ENCODE assay signal across 32 cellular contexts in the genomic region with DNA sequence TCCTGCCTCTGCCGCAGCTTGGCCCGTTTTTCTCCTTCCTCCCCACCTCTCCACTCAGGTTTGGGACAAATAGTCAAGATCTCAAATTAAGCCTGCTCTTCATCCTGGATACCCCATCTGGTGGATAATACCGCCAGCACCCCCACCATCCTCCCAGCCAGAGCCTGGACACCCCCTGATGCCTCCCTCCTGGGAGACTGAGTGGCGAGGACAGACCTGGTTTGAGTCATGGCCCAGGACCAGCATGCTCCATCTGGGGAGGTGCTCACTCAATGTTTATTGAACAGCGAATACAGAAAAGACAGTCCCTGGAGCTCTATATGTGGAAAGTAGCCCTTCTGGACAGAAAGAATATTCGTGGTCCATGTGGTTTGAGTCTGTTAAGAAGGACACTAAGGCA. TPM values are rescaled to one million over a fixed set of nuclear protein-coding genes. Genes with fewer than 3 reads are reported as not detected.
DNase-seq lines count a peak whose midpoint lies in the region; ATAC-seq and TF ChIP-seq lines count a peak whose summit lies in the region.
"Had no signal": no experiment of that assay in that cellular context is flagged by ENCODE, and none has a peak within 500 bp of the region (broad histone marks: within the 10 kb centered on the region; RNA-seq: fewer than 3 reads in every experiment).

No MANE protein-coding gene starts in this region.

- TF ChIP-seq EP300 in upper lobe of left lung (IDR thresholded peaks at IDR 0.05) (no peak), esophagus muscularis mucosa (IDR thresholded peaks at IDR 0.05) (no peak)

- peaks cover 14% of the 10 kb centered on the region for H3K36me3 Mint-ChIP-seq in activated CD8-positive, alpha-beta memory T cell treated with anti-CD3 and anti-CD28 coated beads, Interleukin-2, amount 10 ng/mL, durations not matched to agents 7 days and 5 days
- peaks cover 13% of the 10 kb centered on the region for H3K36me3 Mint-ChIP-seq in type B pancreatic cell
- H3K36me3 Mint-ChIP-seq: activated naive CD8-positive, alpha-beta T cell had no signal

- H3K27me3 ChIP-seq in H7 (ENCODE audit: control insufficient read depth, insufficient read depth, low read length), result no peaks in the 10 kb centered on the region
- H3K27me3 ChIP-seq in hepatocyte, result no peaks in the 10 kb centered on the region
- H3K27me3 ChIP-seq in upper lobe of left lung, result no peaks in the 10 kb centered on the region
- H3K27me3 ChIP-seq in esophagus muscularis mucosa, result no peaks in the 10 kb centered on the region
- H3K27me3 ChIP-seq: cardiac muscle cell, esophagus squamous epithelium, ovary, thyroid gland had no signal

- H2AFZ ChIP-seq in hepatocyte, result no peak overlapping the region
- H2AFZ ChIP-seq: GM23248 had no signal

- H3K4me3 ChIP-seq in H7 (ENCODE audit: insufficient read depth, low read depth, low read length), result no peak overlapping the region
- H3K4me3 ChIP-seq in hepatocyte, result no peak overlapping the region
- H3K4me3 ChIP-seq in upper lobe of left lung, result no peak overlapping the region
- H3K4me3 ChIP-seq in esophagus muscularis mucosa, result no peak overlapping the region
- H3K4me3 ChIP-seq: cardiac muscle cell, coronary artery, esophagus squamous epithelium, GM23248, ovary, thyroid gland had no signal

- H3K4me2 ChIP-seq in hepatocyte, result no peak overlapping the region

- H3K27me3 Mint-ChIP-seq in activated CD8-positive, alpha-beta memory T cell treated with anti-CD3 and anti-CD28 coated beads, Interleukin-2, amount 10 ng/mL, durations not matched to agents 7 days and 5 days, result no peaks in the 10 kb centered on the region
- no peaks in the 10 kb centered on the region for H3K27me3 Mint-ChIP-seq in type B pancreatic cell
- H3K27me3 Mint-ChIP-seq: activated naive CD8-positive, alpha-beta T cell; naive thymus-derived CD4-positive, alpha-beta T cell had no signal

- 88% methylated on average over 5 of the region's 6 CpGs for WGBS in hepatocyte (ENCODE audit: low lambda C conversion rate, missing lambda C conversion rate)
- 81 to 86% methylated on average over 6 of the region's 6 CpGs for WGBS in upper lobe of left lung, 2 donors
- 82% methylated on average over 6 of the region's 6 CpGs for WGBS in esophagus muscularis mucosa

- H3K9me3 ChIP-seq in hepatocyte (ENCODE audit: low read depth) (no peaks in the 10 kb centered on the region), upper lobe of left lung (no peaks in the 10 kb centered on the region), esophagus muscularis mucosa (no peaks in the 10 kb centered on the region)
- H3K9me3 ChIP-seq: esophagus squamous epithelium, ovary, thyroid gland had no signal

- peak in 1 of 4 donors; percentile 40 for TF ChIP-seq POLR2A in upper lobe of left lung (IDR thresholded peaks at IDR 0.05)
- TF ChIP-seq POLR2A in esophagus muscularis mucosa (IDR thresholded peaks at IDR 0.05; ENCODE audit: low read depth), result no peak

- H3K27ac Mint-ChIP-seq in activated CD8-positive, alpha-beta memory T cell treated with anti-CD3 and anti-CD28 coated beads, Interleukin-2, amount 10 ng/mL, durations not matched to agents 7 days and 5 days, result no peak overlapping the region
- no peak overlapping the region for H3K27ac Mint-ChIP-seq in type B pancreatic cell
- H3K27ac Mint-ChIP-seq: activated naive CD8-positive, alpha-beta T cell; WTC11 had no signal

- no peaks in the 10 kb centered on the region for H3K9me2 ChIP-seq in hepatocyte (replicated peaks; ENCODE audit: insufficient read depth)

- H3K79me2 ChIP-seq in hepatocyte, result peaks cover 2% of the 10 kb centered on the region

- intact Hi-C loops in esophagus muscularis mucosa (cut with DNase I), result no loop called here

- no peaks in the 10 kb centered on the region for H3K9me3 Mint-ChIP-seq in activated CD8-positive, alpha-beta memory T cell treated with anti-CD3 and anti-CD28 coated beads, Interleukin-2, amount 10 ng/mL, durations not matched to agents 7 days and 5 days (ENCODE audit: low read depth)
- no peaks in the 10 kb centered on the region for H3K9me3 Mint-ChIP-seq in type B pancreatic cell
- H3K9me3 Mint-ChIP-seq: endodermal cell; immature natural killer cell; naive thymus-derived CD4-positive, alpha-beta T cell; WTC11 had no signal

- H3K27ac ChIP-seq in hepatocyte, result peak overlapping the region; percentile 88
- no peak overlapping the region for H3K27ac ChIP-seq in upper lobe of left lung
- H3K27ac ChIP-seq in esophagus muscularis mucosa (replicated peaks in 1 of 4), result no peak overlapping the region
- H3K27ac ChIP-seq: cardiac muscle cell, coronary artery, GM23248, ovary, thyroid gland had no signal

- no peaks in the 10 kb centered on the region for H4K20me1 ChIP-seq in hepatocyte (ENCODE audit: insufficient read depth, poor library complexity, severe bottlenecking)

- H3K36me3 ChIP-seq in H7 (replicated peaks; ENCODE audit: control insufficient read depth, insufficient read depth, low read length), result peaks cover 3% of the 10 kb centered on the region
- H3K36me3 ChIP-seq in hepatocyte (replicated peaks; ENCODE audit: insufficient read depth, low read depth), result no peaks in the 10 kb centered on the region
- H3K36me3 ChIP-seq in upper lobe of left lung, result peaks cover 41 to 85% (median 72%) of the 10 kb centered on the region in 4 donors
- peaks cover 45 to 90% (median 81%) of the 10 kb centered on the region in 4 donors for H3K36me3 ChIP-seq in esophagus muscularis mucosa
- H3K36me3 ChIP-seq: ovary had no signal

- CTCF ChIA-PET in activated CD8-positive, alpha-beta memory T cell treated with anti-CD3 and anti-CD28 coated beads, Interleukin-2, amount 10 ng/mL, durations not matched to agents 7 days and 5 days (lab: Charles Lee), result interaction anchor here (1.3 kb wide), 1 partner anchor 8 kb away, joined by 3 read pairs; no protein-coding TSS in a partner anchor

- H3K4me3 Mint-ChIP-seq in activated CD8-positive, alpha-beta memory T cell treated with anti-CD3 and anti-CD28 coated beads, Interleukin-2, amount 10 ng/mL, durations not matched to agents 7 days and 5 days, result no peak overlapping the region
- H3K4me3 Mint-ChIP-seq in type B pancreatic cell, result no peak overlapping the region
- H3K4me3 Mint-ChIP-seq: activated naive CD8-positive, alpha-beta T cell; endodermal cell; immature natural killer cell; naive thymus-derived CD4-positive, alpha-beta T cell; WTC11 had no signal

- no peak for TF ChIP-seq CTCF in hepatocyte (IDR thresholded peaks at IDR 0.05; ENCODE audit: poor library complexity)
- no peak for TF ChIP-seq CTCF in type B pancreatic cell (conservative IDR thresholded peaks at IDR 0.05)
- TF ChIP-seq CTCF in upper lobe of left lung (IDR thresholded peaks at IDR 0.05), result no peak
- TF ChIP-seq CTCF in esophagus muscularis mucosa (IDR thresholded peaks at IDR 0.05), result no peak

- H3K4me1 ChIP-seq in hepatocyte (ENCODE audit: insufficient read depth) (peaks cover 13% of the 10 kb centered on the region), upper lobe of left lung (peaks cover 9 to 17% (median 12%) of the 10 kb centered on the region in 4 donors), esophagus muscularis mucosa (peaks cover 3 to 20% (median 17%) of the 10 kb centered on the region in 4 donors)

- ATAC-seq in activated CD8-positive, alpha-beta memory T cell treated with anti-CD3 and anti-CD28 coated beads, Interleukin-2, amount 10 ng/mL, durations not matched to agents 7 days and 5 days, result peak; percentile 12
- no peak for ATAC-seq in upper lobe of left lung (ENCODE audit: low FRiP score in 2 of 2)
- ATAC-seq: left lobe of liver; naive thymus-derived CD4-positive, alpha-beta T cell; stimulated activated naive CD8-positive, alpha-beta T cell treated with anti-CD3 and anti-CD28 coated beads, Interleukin-15, Interleukin-2, amounts not matched to agents 100 U/mL and 50 U/mL, for 24 hours; WTC11 had no signal

- DNase-seq in activated CD8-positive, alpha-beta memory T cell treated with anti-CD3 and anti-CD28 coated beads, Interleukin-2, amount 10 ng/mL, durations not matched to agents 7 days and 5 days, result no peak
- DNase-seq in activated CD8-positive, alpha-beta memory T cell treated with anti-CD3 and anti-CD28 coated beads for 24 hours, result no peak
- peak; percentile 32 for DNase-seq in H7
- DNase-seq in hepatocyte (ENCODE audit: low spot score), result no peak
- DNase-seq in type B pancreatic cell (ENCODE audit: extremely low spot score, unreplicated experiment), result peak; percentile 32
- no peak for DNase-seq in iPS-NIHi7 (ENCODE audit: extremely low spot score)
- no peak for DNase-seq in upper lobe of left lung
- DNase-seq in esophagus muscularis mucosa (ENCODE audit: extremely low spot score), result no peak
- DNase-seq: activated CD4-positive, alpha-beta T cell treated with anti-CD3 and anti-CD28 coated beads, Interleukin-2, amount 50 U/mL, for 4 hours; activated T-cell treated with anti-CD3 and anti-CD28 coated beads, Interleukin-2, amount 50 U/mL, for 1 hour; AML-193; aorta; DMS153; esophagus squamous epithelium; GM23248; immature natural killer cell; Karpas-422; naive thymus-derived CD4-positive, alpha-beta T cell; NCI-H524; SHP77 treated with DMSO at 0.1 percent for 48 hours; stimulated activated CD4-positive, alpha-beta T cell treated with anti-CD3 and anti-CD28 coated beads, Interleukin-12 subunit alpha, Interleukin-12 subunit beta, amount 100 ng/mL, for 4 hours; stimulated activated CD4-positive, alpha-beta T cell treated with anti-CD3 and anti-CD28 coated beads, Interleukin-4, amount 100 ng/mL, for 24 hours; stimulated activated naive CD8-positive, alpha-beta T cell treated with anti-CD3 and anti-CD28 coated beads, Interleukin-15, Interleukin-2, amounts not matched to agents 100 U/mL and 50 U/mL, for 24 hours; SW 1271; thyroid gland had no signal

- H3K4me1 Mint-ChIP-seq in activated CD8-positive, alpha-beta memory T cell treated with anti-CD3 and anti-CD28 coated beads, Interleukin-2, amount 10 ng/mL, durations not matched to agents 7 days and 5 days, result no peaks in the 10 kb centered on the region
- H3K4me1 Mint-ChIP-seq in type B pancreatic cell (ENCODE audit: unreplicated experiment), result peaks cover 6% of the 10 kb centered on the region
- H3K4me1 Mint-ChIP-seq: WTC11 had no signal

RNA-seq across cellular contexts. Expression of a gene that starts 23.3 kb away (rescaled TPM):
- 10 to 100 TPM; 33.9 to 48.1 TPM for total RNA-seq in activated CD8-positive, alpha-beta memory T cell treated with anti-CD3 and anti-CD28 coated beads, Interleukin-2, amount 10 ng/mL, durations not matched to agents 7 days and 5 days
- 16.9 and 17.1 TPM in 2 replicates for total RNA-seq in H7 (2014; rRNA removed; shearing (Covaris generic))
- total RNA-seq in hepatocyte (610 and 637 TPM in 2 replicates), type B pancreatic cell (ENCODE audit: low replicate concordance) (55.4 and 77.1 TPM in 2 replicates), upper lobe of left lung (1,000 to 10,000 TPM in 4 of 6 donors, 100 to 1,000 TPM in 2; 699 to 3,907 (median 1,498) TPM), esophagus muscularis mucosa (100 to 1,000 TPM in 1 of 4 donors, 10 to 100 TPM in 3; 56.1 to 114 (median 74.9) TPM)
- polyA plus RNA-seq in hepatocyte, result 521 and 544 TPM in 2 replicates

RNA-seq across cellular contexts. Expression of a gene that starts 48.8 kb away (rescaled TPM):
- total RNA-seq in activated CD8-positive, alpha-beta memory T cell treated with anti-CD3 and anti-CD28 coated beads, Interleukin-2, amount 10 ng/mL, durations not matched to agents 7 days and 5 days, result 100 to 1,000 TPM; 235 to 275 TPM
- total RNA-seq in H7 (2014; rRNA removed; shearing (Covaris generic)), result 235 and 339 TPM in 2 replicates
- total RNA-seq in hepatocyte, result 381 and 436 TPM in 2 replicates
- 340 and 358 TPM in 2 replicates for polyA plus RNA-seq in hepatocyte
- total RNA-seq in type B pancreatic cell (ENCODE audit: low replicate concordance), result 372 and 373 TPM in 2 replicates
- total RNA-seq in upper lobe of left lung, result 100 to 1,000 TPM; 202 to 462 (median 292) TPM
- total RNA-seq in esophagus muscularis mucosa, result 100 to 1,000 TPM; 371 to 476 (median 392) TPM

Comparison
In these comparisons a context has a peak if more than half of its experiments do, and no peak if none do; other contexts are left out.
1. DNase-seq: peak in H7 (single experiment) and type B pancreatic cell (single experiment); none in activated CD8-positive, alpha-beta memory T cell treated with anti-CD3 and anti-CD28 coated beads, Interleukin-2, amount 10 ng/mL, durations not matched to agents 7 days and 5 days (single experiment), activated CD8-positive, alpha-beta memory T cell treated with anti-CD3 and anti-CD28 coated beads for 24 hours (single experiment), hepatocyte (single experiment), iPS-NIHi7 (single experiment), upper lobe of left lung (0 of 2) and esophagus muscularis mucosa (single experiment).